In the genomic region with DNA sequence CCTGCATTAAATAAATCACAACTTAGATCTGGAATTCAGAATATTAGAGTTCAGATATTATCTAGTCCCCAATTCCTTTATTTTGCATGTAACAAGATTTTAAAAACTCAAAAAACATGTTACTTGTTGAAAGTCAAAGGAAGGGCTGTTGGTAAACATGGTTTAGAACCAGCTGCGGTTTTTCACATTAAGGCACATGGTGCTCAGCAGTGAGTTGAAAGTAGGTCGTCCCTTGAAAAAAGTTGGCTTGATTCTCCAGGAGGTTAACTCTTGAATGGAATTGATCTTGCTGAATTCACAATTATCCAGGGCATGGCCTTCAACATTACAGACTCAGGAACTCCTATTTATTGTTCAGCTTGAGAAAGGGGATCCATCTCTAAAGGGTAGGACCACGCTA, we compare ENCODE assay signal across 20 cellular contexts.
DNase-seq lines count a peak whose midpoint lies in the region; ATAC-seq, FAIRE-seq and TF ChIP-seq lines count a peak whose summit lies in the region.
"Had no signal": no experiment of that assay in that cellular context is flagged by ENCODE, and none has a peak within 500 bp of the region (broad histone marks: within the 10 kb centered on the region; RNA-seq: fewer than 3 reads in every experiment).

No MANE protein-coding gene starts in this region.

- H3K79me1 ChIP-seq in neuronal stem cell (ENCODE audit: low read depth, low read length), result no peaks in the 10 kb centered on the region

- no peaks in the 10 kb centered on the region for H3K36me3 Mint-ChIP-seq in immature natural killer cell
- H3K36me3 Mint-ChIP-seq: CD4-positive, alpha-beta memory T cell had no signal

- H3K4me1 Mint-ChIP-seq in immature natural killer cell, result peaks cover 22 to 25% of the 10 kb centered on the region in 2 donors
- H3K4me1 Mint-ChIP-seq: CD4-positive, alpha-beta memory T cell had no signal

- no peak overlapping the region for H2AFZ ChIP-seq in HepG2 (ENCODE audit: low read length)
- no peak overlapping the region for H2AFZ ChIP-seq in neuronal stem cell (ENCODE audit: low read length)

- H3K4ac ChIP-seq in neuronal stem cell (ENCODE audit: low read length), result no peak overlapping the region

- no peak overlapping the region for H2BK12ac ChIP-seq in neuronal stem cell (ENCODE audit: low read length)

- FAIRE-seq in HepG2 (lab: Jason Lieb, UNC) (no peak), pancreas (lab: Jason Lieb, UNC) (no peak)
- FAIRE-seq: G401.6, GM12892, H54 had no signal

- H3K14ac ChIP-seq in neuronal stem cell (ENCODE audit: low read length), result no peak overlapping the region

- intact Hi-C loops in right lobe of liver (cut with DNase I) (no loop called here), HepG2 (cut with micrococcal nuclease; ENCODE audit: unreplicated experiment) (no loop called here), body of pancreas (cut with DNase I) (no loop called here), pancreas (cut with DNase I) (no loop called here)

- no TSS peak for BruUV-seq in HepG2 (replicated peaks; lab: Mats Ljungman, UMichigan)

- no peak overlapping the region for H2BK5ac ChIP-seq in neuronal stem cell (ENCODE audit: low read length)

- no peaks in the 10 kb centered on the region for H3K27me3 ChIP-seq in right lobe of liver
- no peaks in the 10 kb centered on the region for H3K27me3 ChIP-seq in HepG2 (ENCODE audit: control insufficient read depth in 1 of 2, insufficient read depth in 2 of 2, low read length in 2 of 2)
- H3K27me3 ChIP-seq in body of pancreas, result no peaks in the 10 kb centered on the region
- no peaks in the 10 kb centered on the region for H3K27me3 ChIP-seq in pancreas
- no peaks in the 10 kb centered on the region for H3K27me3 ChIP-seq in neuronal stem cell (ENCODE audit: control insufficient read depth in 3 of 3, insufficient read depth in 3 of 3, low read depth in 1 of 3, low read length in 3 of 3)

- in situ Hi-C loops in HepG2 (cut with HindIII; ENCODE audit: extremely low pct_ligation_motif_present, low pct_unique_long_range_greater_than_20kb), result loop anchor here (10.0 kb wide), 1 partner anchor 474 kb away; no protein-coding TSS in a partner anchor

- H3K36me3 ChIP-seq in right lobe of liver, result no peaks in the 10 kb centered on the region
- H3K36me3 ChIP-seq in HepG2 (replicated peaks in 1 of 2; ENCODE audit: control insufficient read depth in 1 of 2, insufficient read depth in 2 of 2, low read length in 2 of 2), result no peaks in the 10 kb centered on the region
- no peaks in the 10 kb centered on the region for H3K36me3 ChIP-seq in body of pancreas (replicated peaks in 1 of 2; ENCODE audit: insufficient read depth in 1 of 2, low read depth in 2 of 2)
- H3K36me3 ChIP-seq in pancreas, result no peaks in the 10 kb centered on the region
- no peaks in the 10 kb centered on the region for H3K36me3 ChIP-seq in neuronal stem cell (replicated peaks in 1 of 2; ENCODE audit: control insufficient read depth in 2 of 2, insufficient read depth in 2 of 2, low read length in 2 of 2)
- H3K36me3 ChIP-seq: HAP-1 had no signal

- H3K9ac ChIP-seq in HepG2 (ENCODE audit: insufficient read depth, low read depth, low read length) (no peak overlapping the region), neuronal stem cell (ENCODE audit: low read depth, low read length, poor library complexity) (no peak overlapping the region)

- H3K27ac Mint-ChIP-seq in immature natural killer cell, result peak overlapping the region in 3 of 6 donors; percentile 5 to 65 (median 57)
- H3K27ac Mint-ChIP-seq: CD4-positive, alpha-beta memory T cell; HFFc6 had no signal

- no peak overlapping the region for H3K4me3 ChIP-seq in right lobe of liver
- H3K4me3 ChIP-seq in HepG2 (replicated peaks in 1 of 3; ENCODE audit: insufficient read depth in 1 of 3, low read depth in 2 of 3, low read length in 3 of 3), result no peak overlapping the region
- H3K4me3 ChIP-seq in body of pancreas, result no peak overlapping the region
- H3K4me3 ChIP-seq in pancreas, result no peak overlapping the region
- H3K4me3 ChIP-seq in neuronal stem cell (ENCODE audit: low read length in 2 of 2), result no peak overlapping the region
- H3K4me3 ChIP-seq: HAP-1 had no signal

- TF ChIP-seq EP300 in HepG2 (IDR thresholded peaks at IDR 0.05; ENCODE audit: low read depth in 2 of 2, low read length in 2 of 2) (no peak), HepG2 (CRISPR knock-in tag; IDR thresholded peaks at IDR 0.05; ENCODE audit: borderline replicate concordance) (no peak)

- TF ChIP-seq CTCF in right lobe of liver (IDR thresholded peaks at IDR 0.05) (no peak), HepG2 (CRISPR knock-in tag; IDR thresholded peaks at IDR 0.05) (no peak), body of pancreas (IDR thresholded peaks at IDR 0.05) (no peak), pancreas (IDR thresholded peaks at IDR 0.05) (no peak)

- TF ChIP-seq POLR2A in right lobe of liver (IDR thresholded peaks at IDR 0.05) (no peak), HepG2 (IDR thresholded peaks at IDR 0.05; ENCODE audit: insufficient read depth in 1 of 2, low read depth in 2 of 2, low read length in 2 of 2) (no peak), body of pancreas (IDR thresholded peaks at IDR 0.05) (no peak)

- ATAC-seq in right lobe of liver (peak in 3 of 4 donors; percentile 24 to 58 (median 40)), HepG2 (no peak), body of pancreas (peak; percentile 87), pancreas (peak; percentile 86 to 97 (median 94)), HG02870 (IDR thresholded peaks at IDR 0.05; ENCODE audit: unreplicated experiment) (no peak)

- no peak overlapping the region for H2BK120ac ChIP-seq in neuronal stem cell (ENCODE audit: low read depth, low read length)

- CTCF ChIA-PET in HepG2 (lab: Yijun Ruan, JAX; ENCODE audit: low intra/inter-chr PET ratio, low total read pairs), result no interaction called here

- H3K9me3 ChIP-seq in right lobe of liver, result no peaks in the 10 kb centered on the region
- no peaks in the 10 kb centered on the region for H3K9me3 ChIP-seq in HepG2 (ENCODE audit: low read length)
- no peaks in the 10 kb centered on the region for H3K9me3 ChIP-seq in body of pancreas
- H3K9me3 ChIP-seq in pancreas, result no peaks in the 10 kb centered on the region
- no peaks in the 10 kb centered on the region for H3K9me3 ChIP-seq in neuronal stem cell (replicated peaks in 1 of 2; ENCODE audit: control insufficient read depth in 2 of 2, insufficient read depth in 1 of 2, low read depth in 1 of 2, low read length in 2 of 2)
- H3K9me3 ChIP-seq: HAP-1 had no signal

- H2BK15ac ChIP-seq in neuronal stem cell (ENCODE audit: low read length), result no peak overlapping the region

- H4K8ac ChIP-seq in neuronal stem cell (ENCODE audit: low read depth, low read length), result no peak overlapping the region

- H3K23ac ChIP-seq in neuronal stem cell (ENCODE audit: low read depth, low read length, poor library complexity), result no peak overlapping the region

- H3K27me3 Mint-ChIP-seq in immature natural killer cell (ENCODE audit: low read depth in 3 of 3), result no peaks in the 10 kb centered on the region

- POLR2A ChIA-PET in HepG2 (lab: Yijun Ruan, JAX), result no interaction called here

- H3K18ac ChIP-seq in neuronal stem cell (ENCODE audit: low read length), result no peak overlapping the region

- no peak for TF ChIP-seq RAD21 in HepG2 (CRISPR knock-in tag; IDR thresholded peaks at IDR 0.05)

- DNase-seq in right lobe of liver (no peak), HepG2 (ENCODE audit: low spot score) (no peak), body of pancreas (peak; percentile 41 to 72 (median 68)), immature natural killer cell (peak in 1 of 3 donors; percentile 19), pancreas (peak in 3 of 6 donors; percentile 39 to 64 (median 60)), neuronal stem cell (ENCODE audit: low spot score) (no peak), T-helper 2 cell (no peak)
- DNase-seq: C1 segment of cervical spinal cord; Calu3; CD4-positive, alpha-beta memory T cell; COR-L47; DMS153; DND-41; GOT3; HFFc6 had no signal

- no peaks in the 10 kb centered on the region for H3K79me2 ChIP-seq in HepG2 (ENCODE audit: insufficient read depth, low read length)

- no peak overlapping the region for H3K4me2 ChIP-seq in HepG2 (ENCODE audit: low read depth, low read length)
- H3K4me2 ChIP-seq in neuronal stem cell (ENCODE audit: insufficient read depth, low read length, poor library complexity, severe bottlenecking), result no peak overlapping the region

- H3K27ac ChIP-seq in right lobe of liver (no peak overlapping the region), HepG2 (ENCODE audit: extremely low read length, insufficient read depth, low read length) (no peak overlapping the region), body of pancreas (peak overlapping the region in 3 of 4 donors; percentile 21 to 61 (median 42)), pancreas (peak overlapping the region in 2 of 4 donors; percentile 49 to 53), neuronal stem cell (replicated peaks; ENCODE audit: low read length) (no peak overlapping the region)

- no peak overlapping the region for H4K91ac ChIP-seq in neuronal stem cell (ENCODE audit: low read depth, low read length, poor library complexity)

- H3K4me3 Mint-ChIP-seq in immature natural killer cell, result peak overlapping the region; percentile 7 to 43 (median 14)
- H3K4me3 Mint-ChIP-seq: CD4-positive, alpha-beta memory T cell; HFFc6 had no signal

- no peak overlapping the region for H2AK5ac ChIP-seq in neuronal stem cell (ENCODE audit: low read depth, low read length)

- H4K20me1 ChIP-seq in HepG2 (ENCODE audit: insufficient read depth, low read length), result no peaks in the 10 kb centered on the region

- H3K9me3 Mint-ChIP-seq in immature natural killer cell, result no peaks in the 10 kb centered on the region
- H3K9me3 Mint-ChIP-seq: CD4-positive, alpha-beta memory T cell; HFFc6 had no signal

- 38% methylated on average over 3 of the region's 3 CpGs for WGBS in right lobe of liver (ENCODE audit: insufficient coverage, low coverage, low lambda C conversion rate, missing lambda C conversion rate)
- 2% methylated on average over 3 of the region's 3 CpGs for WGBS in HepG2 (ENCODE audit: low lambda C conversion rate)
- 44 to 46% methylated on average over 3 of the region's 3 CpGs for WGBS in body of pancreas, 2 donors
- 44 to 46% methylated on average over 3 of the region's 3 CpGs for WGBS in pancreas, 2 donors
- no CpG with 5 or more reads among the region's 3 CpGs for WGBS in neuronal stem cell (ENCODE audit: extremely low coverage in 2 of 2, insufficient read length in 2 of 2, insufficient replicate concordance in 1 of 2), 2 donors

- H3K4me1 ChIP-seq in right lobe of liver, result peaks cover 0 to 7% (median 0%) of the 10 kb centered on the region in 4 donors
- no peaks in the 10 kb centered on the region for H3K4me1 ChIP-seq in HepG2 (ENCODE audit: insufficient read depth, low read length)
- H3K4me1 ChIP-seq in body of pancreas, result peaks cover 20% of the 10 kb centered on the region
- H3K4me1 ChIP-seq in pancreas, result peaks cover 0 to 8% (median 0%) of the 10 kb centered on the region in 3 donors
- no peaks in the 10 kb centered on the region for H3K4me1 ChIP-seq in neuronal stem cell (ENCODE audit: control insufficient read depth in 2 of 2, insufficient read depth in 1 of 2, low read depth in 1 of 2, low read length in 2 of 2)
- H3K4me1 ChIP-seq: HAP-1 had no signal

TF ChIP-seq in HepG2, 621 proteins besides CTCF, POLR2A, EP300 and RAD21 (continues in another document):
- TF ChIP-seq ZSCAN21 (CRISPR knock-in tag; IDR thresholded peaks at IDR 0.05; ENCODE audit: borderline replicate concordance) (no peak), ZBTB7B (CRISPR knock-in tag; IDR thresholded peaks at IDR 0.05) (no peak), RBM39 (IDR thresholded peaks at IDR 0.05; ENCODE audit: low read depth, low read length, poor library complexity, severe bottlenecking) (no peak), RFX3 (CRISPR knock-in tag; IDR thresholded peaks at IDR 0.05) (no peak)

Comparison
In these comparisons a context has a peak if more than half of its experiments do, and no peak if none do; other contexts are left out.
1. ATAC-seq: peak in right lobe of liver (3 of 4), body of pancreas (single experiment) and pancreas (4 of 4); none in HepG2 (single experiment) and HG02870 (single experiment).
2. DNase-seq: peak in body of pancreas (4 of 4); none in right lobe of liver (0 of 3), HepG2 (single experiment), neuronal stem cell (single experiment) and T-helper 2 cell (0 of 5).
3. H3K27ac ChIP-seq: peak in body of pancreas (3 of 4); none in right lobe of liver (0 of 3), HepG2 (single experiment) and neuronal stem cell (single experiment).